Comparison of ENCODE assay signal across 8 cellular contexts in the genomic region with DNA sequence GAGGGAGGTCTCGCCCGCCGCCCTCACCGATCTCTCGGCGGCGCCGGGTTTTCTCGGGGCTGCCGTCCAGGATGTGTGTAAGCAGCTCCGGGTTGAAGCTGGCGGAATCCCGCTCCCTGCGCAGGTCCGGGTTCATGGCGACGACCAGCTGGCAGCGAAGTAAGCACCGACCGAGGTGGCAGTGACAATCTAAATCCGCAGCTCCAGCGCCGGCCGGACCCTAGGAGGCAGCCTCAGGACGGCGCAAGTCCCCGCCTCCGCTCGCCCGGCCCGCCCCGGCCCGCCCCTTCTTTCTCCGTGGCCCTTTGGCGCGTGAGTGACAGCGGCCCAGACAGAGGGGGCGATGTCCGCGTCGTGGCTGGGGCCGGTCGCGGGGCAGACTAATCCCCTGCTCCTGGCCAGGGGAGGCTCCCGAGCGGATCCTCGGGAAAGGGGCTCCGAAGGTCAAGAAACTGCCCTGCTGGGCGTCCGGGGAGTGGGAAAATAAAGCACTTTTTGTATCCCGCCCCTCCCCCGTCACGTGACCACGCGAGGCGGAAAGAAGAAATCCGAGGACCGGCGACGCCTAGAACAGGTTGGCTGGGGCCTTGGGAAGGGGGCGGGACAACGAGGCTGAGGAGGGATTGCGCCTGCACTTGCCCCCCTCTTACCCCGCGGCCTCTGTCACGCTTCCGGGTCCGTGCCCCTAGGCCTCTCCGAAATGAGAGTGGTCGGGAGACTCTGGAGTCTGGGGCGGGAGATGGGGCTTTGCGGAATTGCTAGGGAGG. TPM values are rescaled to one million over a fixed set of nuclear protein-coding genes. Genes with fewer than 3 reads are reported as not detected.
A peak's percentile ranks its signal among the peaks of the same experiment; 100 is the strongest.
DNase-seq lines count a peak whose midpoint lies in the region; ATAC-seq and TF ChIP-seq lines count a peak whose summit lies in the region.

A gene (minus strand): TSS at position 229 of the 767 bp plus-strand sequence. CDS start 93 bp downstream, at position 136.
A gene with protein sequence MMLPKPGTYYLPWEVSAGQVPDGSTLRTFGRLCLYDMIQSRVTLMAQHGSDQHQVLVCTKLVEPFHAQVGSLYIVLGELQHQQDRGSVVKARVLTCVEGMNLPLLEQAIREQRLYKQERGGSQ (plus strand): TSS at position 303 of the 767 bp plus-strand sequence. CDS start 6,953 bp downstream, outside the sequence.

- peak within 1 kb of the TSS; percentile 98 for H4K91ac ChIP-seq in trophoblast cell (ENCODE audit: low read depth, low read length)

- H4K8ac ChIP-seq in trophoblast cell (ENCODE audit: low read depth, low read length): peak within 1 kb of the TSS; percentile 99

- no peak within 1 kb of the TSS for H3K23ac ChIP-seq in trophoblast cell (ENCODE audit: low read length)

- H2BK5ac ChIP-seq in trophoblast cell (ENCODE audit: low read depth, low read length, poor library complexity): peak within 1 kb of the TSS; percentile 99

- H3K18ac ChIP-seq in trophoblast cell (ENCODE audit: low read length): peak within 1 kb of the TSS; percentile 97

- H2BK12ac ChIP-seq in trophoblast cell (ENCODE audit: low read length): peak within 1 kb of the TSS; percentile 52

- H3K27me3 ChIP-seq in adipocyte (replicated peaks; ENCODE audit: control insufficient read depth, insufficient read depth, low read length) (no peaks in the 10 kb centered on the region), cardiac muscle cell (no peaks in the 10 kb centered on the region), trophoblast cell (ENCODE audit: insufficient read depth, low read length) (no peaks in the 10 kb centered on the region), transverse colon (no peaks in the 10 kb centered on the region)

- H3K36me3 ChIP-seq in adipocyte (ENCODE audit: control insufficient read depth, insufficient read depth, low read length, severe bottlenecking): peaks cover 19% of the 10 kb centered on the region
- H3K36me3 ChIP-seq in cardiac muscle cell: no peaks in the 10 kb centered on the region
- peaks cover 1 to 4% of the 10 kb centered on the region in 2 experiments for H3K36me3 ChIP-seq in trophoblast cell (ENCODE audit: control insufficient read depth in 1 of 2, insufficient read depth in 2 of 2, low read length in 2 of 2)
- H3K36me3 ChIP-seq in transverse colon: no peaks in the 10 kb centered on the region

- H3K4me3 ChIP-seq in adipocyte (ENCODE audit: low read length) (peak within 1 kb of the TSS; percentile 100), cardiac muscle cell (peak within 1 kb of the TSS; percentile 52), trophoblast cell (ENCODE audit: low read depth, low read length) (peak within 1 kb of the TSS; percentile 90), transverse colon (peak within 1 kb of the TSS; percentile 73 to 84 (median 78))

- H2BK120ac ChIP-seq in trophoblast cell (ENCODE audit: insufficient read depth, low read length, poor library complexity): peak within 1 kb of the TSS; percentile 98

- H3K27ac ChIP-seq in cardiac muscle cell: peak within 1 kb of the TSS; percentile 97
- peak within 1 kb of the TSS; percentile 100 for H3K27ac ChIP-seq in trophoblast cell (ENCODE audit: low read depth, low read length)
- peak within 1 kb of the TSS; percentile 97 to 98 (median 98) for H3K27ac ChIP-seq in transverse colon

- in situ Hi-C loops in transverse colon (cut with MboI; ENCODE audit: low pct_ligation_motif_present in 1 of 4, low pct_unique_long_range_greater_than_20kb in 1 of 4, low sequenced_read_pairs in 3 of 4): no loop called here

- DNase-seq in NCI-H1436 (lab: John Stamatoyannopoulos, UW) (peak; percentile 99), T follicular helper cell (ENCODE audit: low read depth) (peak; percentile 92), adipocyte (ENCODE audit: low read depth) (peak; percentile 98), cardiac muscle cell (ENCODE audit: low read depth in 1 of 2, low spot score in 1 of 2) (peak; percentile 98), trophoblast cell (peak; percentile 95 to 97), transverse colon (peak; percentile 98)

- H3K4ac ChIP-seq in trophoblast cell (ENCODE audit: low read depth, low read length): peak within 1 kb of the TSS; percentile 82

- intact Hi-C loops in transverse colon (cut with DNase I; ENCODE audit: low total_unique reads): no loop called here

- H2AFZ ChIP-seq in trophoblast cell (ENCODE audit: insufficient read depth, low read length, poor library complexity): peak within 1 kb of the TSS; percentile 87

- peaks cover 23% of the 10 kb centered on the region for H3K79me2 ChIP-seq in trophoblast cell (ENCODE audit: control insufficient read depth, insufficient read depth, low read length, poor library complexity)

- H3K79me1 ChIP-seq in trophoblast cell (ENCODE audit: low read length): peaks cover 30% of the 10 kb centered on the region

- peak; percentile 81 for ATAC-seq in HG02763 (IDR thresholded peaks at IDR 0.05; ENCODE audit: unreplicated experiment)

- peak within 1 kb of the TSS; percentile 94 for H2AK5ac ChIP-seq in trophoblast cell (ENCODE audit: low read length)

- H3K9me3 ChIP-seq in adipocyte (ENCODE audit: control insufficient read depth, low read length) (no peaks in the 10 kb centered on the region), cardiac muscle cell (ENCODE audit: low read depth) (no peaks in the 10 kb centered on the region), trophoblast cell (ENCODE audit: insufficient read depth, low read depth, low read length) (no peaks in the 10 kb centered on the region), transverse colon (no peaks in the 10 kb centered on the region)

- peak within 1 kb of the TSS; percentile 80 for H3K4me2 ChIP-seq in trophoblast cell (ENCODE audit: low read length)

- H3K4me1 ChIP-seq in adipocyte (ENCODE audit: control insufficient read depth, insufficient read depth, low read length) (peaks cover 59% of the 10 kb centered on the region), cardiac muscle cell (ENCODE audit: low read depth) (peaks cover 12% of the 10 kb centered on the region), trophoblast cell (ENCODE audit: control insufficient read depth in 1 of 2, insufficient read depth in 2 of 2, low read length in 2 of 2) (peaks cover 22 to 26% of the 10 kb centered on the region in 2 experiments), transverse colon (peaks cover 0 to 58% (median 44%) of the 10 kb centered on the region in 4 donors)

- TF ChIP-seq CTCF in GM12873 (IDR thresholded peaks at IDR 0.05; ENCODE audit: insufficient read depth, low read depth, low read length, missing control alignments) (peak; percentile 26), cardiac muscle cell (IDR thresholded peaks at IDR 0.05; ENCODE audit: low read depth, low read length) (peak; percentile 26), transverse colon (IDR thresholded peaks at IDR 0.05) (peak; percentile 23 to 77 (median 32))

- peak within 1 kb of the TSS; percentile 84 for H4K12ac ChIP-seq in trophoblast cell (ENCODE audit: low read depth, low read length)

- TF ChIP-seq EP300 in transverse colon (IDR thresholded peaks at IDR 0.05; ENCODE audit: low read depth): no peak

- H3K9ac ChIP-seq in adipocyte (ENCODE audit: low read length): peak within 1 kb of the TSS; percentile 99
- H3K9ac ChIP-seq in trophoblast cell (ENCODE audit: low read length): peak within 1 kb of the TSS; percentile 93

- WGBS in trophoblast cell (ENCODE audit: extremely low coverage, insufficient coverage, insufficient read length): no CpG with 5 or more reads among the region's 72 CpGs
- 0% methylated on average over 2 to 61 of the region's 72 CpGs for WGBS in transverse colon (ENCODE audit: low coverage in 1 of 2), 2 donors

- TF ChIP-seq POLR2A in transverse colon (IDR thresholded peaks at IDR 0.05): peak; percentile 94

- H3K14ac ChIP-seq in trophoblast cell (ENCODE audit: low read length): peak within 1 kb of the TSS; percentile 99

RNA-seq across cellular contexts. Expression of the first gene that starts in this region (rescaled TPM):
- 27.7 and 43.0 TPM in 2 replicates for total RNA-seq in cardiac muscle cell
- polyA plus RNA-seq in cardiac muscle cell: 15.5 and 21.3 TPM in 2 replicates
- polyA plus RNA-seq in trophoblast cell (2013): 31.9 and 34.4 TPM in 2 replicates
- total RNA-seq in transverse colon: 100 to 1,000 TPM in 3 of 4 donors, 10 to 100 TPM in 1; 37.0 to 254 (median 212) TPM

RNA-seq across cellular contexts. Expression of the second gene that starts in this region (rescaled TPM):
- 23.8 and 27.4 TPM in 2 replicates for total RNA-seq in cardiac muscle cell
- 15.6 and 26.9 TPM in 2 replicates for polyA plus RNA-seq in cardiac muscle cell
- polyA plus RNA-seq in trophoblast cell (2013): 23.8 and 25.0 TPM in 2 replicates
- total RNA-seq in transverse colon: 100 to 1,000 TPM in 1 of 4 donors, 10 to 100 TPM in 3; 18.7 to 137 (median 20.7) TPM

Comparison
In these comparisons a context has a peak if more than half of its experiments do, and no peak if none do; other contexts are left out.
1. Peak in every context shown above with its lines: DNase-seq, ATAC-seq, H3K4me3 ChIP-seq and H3K27ac ChIP-seq.